ENCODE assay signal across 9 cellular contexts in the genomic region with DNA sequence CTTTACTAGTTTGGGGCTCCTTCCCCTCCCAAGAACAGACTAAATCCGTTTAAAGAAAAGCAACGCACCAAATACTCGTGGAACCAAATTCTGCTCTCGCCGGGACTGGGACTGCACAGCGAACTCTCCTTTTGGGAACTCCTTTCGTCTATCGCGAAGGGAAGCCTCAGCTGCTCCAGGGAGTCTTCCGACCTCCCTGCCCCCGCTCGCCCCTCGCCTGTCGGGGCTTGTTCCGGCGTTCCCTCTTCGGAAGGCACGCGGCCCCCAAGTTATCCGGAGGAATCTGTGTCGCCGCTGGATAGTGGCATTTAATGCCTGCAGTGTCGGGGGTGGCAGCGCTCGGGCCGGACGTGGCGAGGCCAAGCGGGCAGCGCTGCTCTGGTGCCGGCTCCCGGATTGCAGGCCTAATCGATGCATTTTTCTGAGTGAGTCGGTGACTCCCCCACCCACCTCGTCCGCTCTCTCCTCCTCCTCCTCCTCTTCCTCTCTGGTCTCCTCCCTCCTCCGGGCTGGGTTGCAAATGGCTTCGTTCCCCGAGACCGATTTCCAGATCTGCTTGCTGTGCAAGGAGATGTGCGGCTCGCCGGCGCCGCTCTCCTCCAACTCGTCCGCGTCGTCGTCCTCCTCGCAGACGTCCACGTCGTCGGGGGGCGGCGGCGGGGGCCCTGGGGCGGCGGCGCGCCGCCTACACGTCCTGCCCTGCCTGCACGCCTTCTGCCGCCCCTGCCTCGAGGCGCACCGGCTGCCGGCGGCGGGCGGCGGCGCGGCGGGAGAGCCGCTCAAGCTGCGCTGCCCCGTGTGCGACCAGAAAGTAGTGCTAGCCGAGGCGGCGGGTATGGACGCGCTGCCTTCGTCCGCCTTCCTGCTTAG. TPM values are rescaled to one million over a fixed set of nuclear protein-coding genes. Genes with fewer than 3 reads are reported as not detected.
DNase-seq lines count a peak whose midpoint lies in the region; ATAC-seq and TF ChIP-seq lines count a peak whose summit lies in the region.
"Had no signal": no experiment of that assay in that cellular context is flagged by ENCODE, and none has a peak within 500 bp of the region (broad histone marks: within the 10 kb centered on the region; RNA-seq: fewer than 3 reads in every experiment).

TRIM71 (plus strand) TSS at position 437 of the 870 bp plus-strand sequence; CDS start at position 521, 84 bp downstream.

- no peak within 1 kb of the TSS for H2BK12ac ChIP-seq in H9 (ENCODE audit: insufficient read length, low read depth, low read length)

- no peak within 1 kb of the TSS for H4K91ac ChIP-seq in H9 (ENCODE audit: insufficient read length, low read depth, low read length)

- WGBS in H9 (ENCODE audit: extremely low coverage, insufficient read length, low lambda C conversion rate) = no CpG with 5 or more reads among the region's 88 CpGs
- WGBS in liver = 2% methylated on average over 88 of the region's 88 CpGs
- 3% methylated on average over 33 of the region's 88 CpGs for WGBS in suprapubic skin

- no peaks in the 10 kb centered on the region for H3K79me1 ChIP-seq in H9 (ENCODE audit: insufficient read depth, low read depth, low read length, poor library complexity, severe bottlenecking)

- H3K27ac Mint-ChIP-seq in H9 = peak within 1 kb of the TSS; percentile 99 to 100 (median 100)
- H3K27ac Mint-ChIP-seq in activated naive CD4-positive, alpha-beta T cell treated with anti-CD3 and anti-CD28 coated beads, Interleukin-2, amount 50 U/mL, for 72 hours = no peak within 1 kb of the TSS

- H2AFZ ChIP-seq in H9 (ENCODE audit: low read length) = no peak within 1 kb of the TSS

- H3T11ph ChIP-seq in H9 (ENCODE audit: low read length) = no peak within 1 kb of the TSS

- peak within 1 kb of the TSS; percentile 91 for H3K14ac ChIP-seq in H9 (ENCODE audit: insufficient read depth, low read length)

- H2BK120ac ChIP-seq in H9 (ENCODE audit: low read depth, low read length, poor library complexity, severe bottlenecking) = no peak within 1 kb of the TSS

- peak; percentile 47 to 66 for ATAC-seq in activated naive CD4-positive, alpha-beta T cell treated with anti-CD3 and anti-CD28 coated beads, Interleukin-2, amount 50 U/mL, for 72 hours

- H3K18ac ChIP-seq in H9 (ENCODE audit: insufficient read length, low read depth, low read length) = peak within 1 kb of the TSS; percentile 85

- no peak within 1 kb of the TSS for H3K4ac ChIP-seq in H9 (ENCODE audit: low read depth, low read length)

- no peak for TF ChIP-seq RAD21 in liver (IDR thresholded peaks at IDR 0.05)

- H3K4me3 Mint-ChIP-seq in H9 = peak within 1 kb of the TSS; percentile 96 to 100

- CTCF ChIA-PET in GM10248 (lab: Yijun Ruan, JAX) = no interaction called here

- H3K4me3 ChIP-seq in AG10803 (ENCODE audit: low read length) (peak within 1 kb of the TSS; percentile 29), liver (ENCODE audit: low read depth in 1 of 3, low read length in 3 of 3) (peak within 1 kb of the TSS; percentile 32 to 54 (median 50)), suprapubic skin (peak within 1 kb of the TSS; percentile 56)

- H3K9me3 ChIP-seq in H9 (ENCODE audit: control insufficient read depth, low read depth, low read length) (no peaks in the 10 kb centered on the region), liver (ENCODE audit: control insufficient read depth in 4 of 4, low read length in 3 of 4) (peaks cover 0 to 15% (median 0%) of the 10 kb centered on the region in 4 donors), suprapubic skin (no peaks in the 10 kb centered on the region)

- no peak for TF ChIP-seq EP300 in suprapubic skin (IDR thresholded peaks at IDR 0.05)

- H3K4me1 Mint-ChIP-seq in H9 = peaks cover 46 to 49% of the 10 kb centered on the region in 2 experiments

- H3K9me3 Mint-ChIP-seq in H9 = peaks cover 10 to 17% of the 10 kb centered on the region in 2 experiments; a peak in 4 of 5 replicates
- no peaks in the 10 kb centered on the region for H3K9me3 Mint-ChIP-seq in activated naive CD4-positive, alpha-beta T cell treated with anti-CD3 and anti-CD28 coated beads, Interleukin-2, amount 50 U/mL, for 72 hours

- H2BK15ac ChIP-seq in H9 (ENCODE audit: low read depth, low read length) = no peak within 1 kb of the TSS

- peaks cover 65% of the 10 kb centered on the region for H3K79me2 ChIP-seq in H9 (ENCODE audit: insufficient read depth, low read length)

- no peaks in the 10 kb centered on the region for H3K27me3 ChIP-seq in H9 (ENCODE audit: insufficient read depth, low read length)
- H3K27me3 ChIP-seq in liver (ENCODE audit: control insufficient read depth in 4 of 4, insufficient read depth in 4 of 4, low read length in 3 of 4) = peaks cover 2 to 33% (median 21%) of the 10 kb centered on the region in 4 donors
- peaks cover 76% of the 10 kb centered on the region for H3K27me3 ChIP-seq in suprapubic skin

- no peak within 1 kb of the TSS for H4K5ac ChIP-seq in H9 (ENCODE audit: insufficient read length, low read depth, low read length)

- H3K36me3 Mint-ChIP-seq in H9 (ENCODE audit: insufficient read depth in 1 of 3, low read depth in 3 of 3) = peaks cover 47 to 53% (median 52%) of the 10 kb centered on the region in 3 experiments
- H3K36me3 Mint-ChIP-seq in activated naive CD4-positive, alpha-beta T cell treated with anti-CD3 and anti-CD28 coated beads, Interleukin-2, amount 50 U/mL, for 72 hours = peaks cover 6% of the 10 kb centered on the region in 2 donors

- H3K36me3 ChIP-seq in liver (ENCODE audit: control insufficient read depth in 4 of 4, insufficient read depth in 3 of 4, low read depth in 1 of 4, low read length in 3 of 4) (no peaks in the 10 kb centered on the region), suprapubic skin (no peaks in the 10 kb centered on the region)

- no peak for TF ChIP-seq CTCF in AG10803 (conservative IDR thresholded peaks at IDR 0.05; ENCODE audit: low read length)
- TF ChIP-seq CTCF in H9 (conservative IDR thresholded peaks at IDR 0.05) = no peak
- no peak for TF ChIP-seq CTCF in liver (IDR thresholded peaks at IDR 0.05; ENCODE audit: low read depth, low read length, missing input control)
- TF ChIP-seq CTCF in suprapubic skin (IDR thresholded peaks at IDR 0.05) = no peak
- no peak for TF ChIP-seq CTCF in GM10248 (IDR thresholded peaks at IDR 0.05; ENCODE audit: control extremely low read depth, extremely low read depth, low read depth, missing control alignments)

- H3K27ac ChIP-seq in H9 (ENCODE audit: insufficient read length, low read depth, low read length) = peak within 1 kb of the TSS; percentile 64
- H3K27ac ChIP-seq in liver (ENCODE audit: low read depth in 1 of 2, low read length in 2 of 2) = no peak within 1 kb of the TSS
- H3K27ac ChIP-seq in suprapubic skin = no peak within 1 kb of the TSS
- H3K27ac ChIP-seq: epithelial cell of prostate had no signal

- H3K4me1 ChIP-seq in H9 (ENCODE audit: insufficient read depth, low read length) = peaks cover 9% of the 10 kb centered on the region; the same call in 1 of the 2 replicates
- H3K4me1 ChIP-seq in liver (ENCODE audit: control insufficient read depth in 4 of 4, insufficient read depth in 4 of 4, low read length in 3 of 4) = peaks cover 16 to 30% (median 21%) of the 10 kb centered on the region in 4 donors
- peaks cover 29% of the 10 kb centered on the region for H3K4me1 ChIP-seq in suprapubic skin

- no peak within 1 kb of the TSS for H2AK5ac ChIP-seq in H9 (ENCODE audit: insufficient read length, low read length)

- H3K27me3 Mint-ChIP-seq in H9 (ENCODE audit: low read depth) = peaks cover 3% of the 10 kb centered on the region; the same call in 1 of the 2 replicates

- H4K8ac ChIP-seq in H9 (replicated peaks; ENCODE audit: insufficient read length, low read depth, low read length) = no peak within 1 kb of the TSS

- H3K9ac ChIP-seq in H9 (ENCODE audit: extremely low read depth, insufficient read length, low read length) = peak within 1 kb of the TSS; percentile 94
- H3K9ac ChIP-seq in liver (ENCODE audit: low read depth in 1 of 2, low read length in 2 of 2) = no peak within 1 kb of the TSS

- POLR2A ChIA-PET in GM10248 (lab: Yijun Ruan, JAX) = no interaction called here

- peaks cover 25% of the 10 kb centered on the region for H3K23me2 ChIP-seq in H9 (ENCODE audit: insufficient read length, low read depth, low read length, poor library complexity, severe bottlenecking)

- DNase-seq in AG10803 (ENCODE audit: low read depth) (no peak), H9 (no peak), suprapubic skin (ENCODE audit: low spot score in 2 of 2) (peak in 1 of 2 donors; percentile 72), DMS114 treated with DMSO at 0.1 percent for 48 hours (lab: John Stamatoyannopoulos, UW; ENCODE audit: unreplicated experiment) (no peak), NCI-H2029 treated with DMSO at 0.1 percent for 48 hours (lab: John Stamatoyannopoulos, UW) (no peak), GM10248 (ENCODE audit: extremely low spot score) (no peak)
- DNase-seq in activated naive CD4-positive, alpha-beta T cell treated with anti-CD3 and anti-CD28 coated beads, Interleukin-2, amount 50 U/mL, for 72 hours (ENCODE audit: low spot score in 2 of 2) = peak in 1 of 2 donors; percentile 39

- peak within 1 kb of the TSS; percentile 24 for H2BK5ac ChIP-seq in H9 (ENCODE audit: insufficient read length, low read length)

- TF ChIP-seq POLR2A in suprapubic skin (IDR thresholded peaks at IDR 0.05) = no peak

- H3K23ac ChIP-seq in H9 (ENCODE audit: insufficient read length, low read depth, low read length) = no peak within 1 kb of the TSS

- no peak within 1 kb of the TSS for H3K56ac ChIP-seq in H9 (ENCODE audit: insufficient read length, low read depth, low read length)

- no peak within 1 kb of the TSS for H2BK20ac ChIP-seq in H9 (ENCODE audit: low read depth, low read length, poor library complexity, severe bottlenecking)

- no peaks in the 10 kb centered on the region for H4K20me1 ChIP-seq in H9 (ENCODE audit: control insufficient read depth, insufficient read depth, insufficient read length)

- H3K4me2 ChIP-seq in H9 (ENCODE audit: insufficient read depth, insufficient read length, low read length) = peak within 1 kb of the TSS; percentile 93

TF ChIP-seq in liver, 16 proteins besides CTCF, POLR2A, EP300 and RAD21 (continues in another document):
- no peak for TF ChIP-seq FOXA1 (IDR thresholded peaks at IDR 0.05)
- TF ChIP-seq, protein P1, sequence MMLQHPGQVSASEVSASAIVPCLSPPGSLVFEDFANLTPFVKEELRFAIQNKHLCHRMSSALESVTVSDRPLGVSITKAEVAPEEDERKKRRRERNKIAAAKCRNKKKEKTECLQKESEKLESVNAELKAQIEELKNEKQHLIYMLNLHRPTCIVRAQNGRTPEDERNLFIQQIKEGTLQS (IDR thresholded peaks at IDR 0.05) = no peak

RNA-seq across cellular contexts. Expression of gene TRIM71, which starts in this region (rescaled TPM):
- 364 and 376 TPM in 2 replicates for total RNA-seq in H9 (2021)
- under 1 TPM; 0.02 to 0.08 TPM for total RNA-seq in activated naive CD4-positive, alpha-beta T cell treated with anti-CD3 and anti-CD28 coated beads, Interleukin-2, amount 50 U/mL, for 72 hours
- total RNA-seq in liver = 1 to 10 TPM in 1 of 2 donors, under 1 TPM in 1; under 0.01 to 9.1 TPM
- polyA plus RNA-seq in liver = not detected
- not detected for total RNA-seq in suprapubic skin

Comparison
In these comparisons a context has a peak if more than half of its experiments do, and no peak if none do; other contexts are left out.
1. RNA of gene TRIM71 (total RNA-seq): 364 to 376 TPM in H9; under 0.01 to 9.1 TPM in liver, 0.02 to 0.08 TPM in activated naive CD4-positive, alpha-beta T cell treated with anti-CD3 and anti-CD28 coated beads, Interleukin-2, amount 50 U/mL, for 72 hours and not detected in suprapubic skin; every median in the first group is over 10 times any median in the second.
2. Peak in ATAC-seq in activated naive CD4-positive, alpha-beta T cell treated with anti-CD3 and anti-CD28 coated beads, Interleukin-2, amount 50 U/mL, for 72 hours; RNA of the gene not detected or under 1 TPM.
3. H3K27ac Mint-ChIP-seq: peak in H9 (3 of 3); none in activated naive CD4-positive, alpha-beta T cell treated with anti-CD3 and anti-CD28 coated beads, Interleukin-2, amount 50 U/mL, for 72 hours (0 of 2).
4. Peak in every context shown above with its lines, with median percentiles within 50 percentile points of each other: H3K4me3 ChIP-seq.